ENCODE assay signal across 12 cellular contexts in the genomic region with DNA sequence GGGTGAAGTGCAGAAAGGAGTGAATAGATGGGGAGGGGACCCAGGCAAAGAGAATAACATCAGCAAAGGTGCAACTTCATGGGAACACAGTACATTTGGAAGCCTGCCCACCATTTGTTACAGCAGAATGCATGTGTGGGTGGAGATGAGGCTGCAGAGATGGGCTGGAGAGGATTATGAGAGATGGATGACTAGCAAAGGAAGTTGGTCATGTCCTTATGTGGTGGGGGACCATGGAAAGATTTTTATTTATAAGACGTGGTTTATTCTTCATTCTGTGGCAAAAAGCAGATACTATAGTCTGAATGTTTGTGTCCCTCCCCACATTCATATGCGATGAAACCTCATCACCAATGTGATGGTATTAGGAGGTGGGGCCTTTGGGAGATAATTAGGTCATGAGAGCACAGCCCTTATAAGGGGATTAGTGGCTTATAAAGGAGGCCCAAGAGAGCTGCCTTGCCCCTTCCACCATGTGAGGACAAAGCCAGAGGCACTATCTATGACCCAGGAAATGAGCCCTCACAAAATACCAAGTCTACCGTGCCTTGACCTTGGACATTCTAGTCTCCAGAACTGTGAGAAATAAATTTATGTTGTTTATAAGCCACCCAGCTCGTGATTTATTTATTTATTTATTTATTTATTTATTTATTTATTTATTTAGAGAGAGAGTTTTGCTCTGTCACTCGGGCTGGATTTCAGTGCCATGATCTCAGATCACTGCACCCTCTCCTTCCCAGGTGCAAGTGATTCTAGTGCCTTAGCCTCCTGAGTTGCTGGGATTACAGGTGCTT.
A peak's percentile ranks its signal among the peaks of the same experiment; 100 is the strongest.
DNase-seq lines count a peak whose midpoint lies in the region; ATAC-seq, FAIRE-seq and TF ChIP-seq lines count a peak whose summit lies in the region.
"Had no signal": no experiment of that assay in that cellular context is flagged by ENCODE, and none has a peak within 500 bp of the region (broad histone marks: within the 10 kb centered on the region; RNA-seq: fewer than 3 reads in every experiment).

No MANE protein-coding gene starts in this region.

- H3K4me3 ChIP-seq in bronchial epithelial cell (ENCODE audit: low read depth, low read length): no peak overlapping the region
- no peak overlapping the region for H3K4me3 ChIP-seq in suprapubic skin

- ATAC-seq in left colon (no peak), GM18868 (IDR thresholded peaks at IDR 0.05; ENCODE audit: unreplicated experiment) (no peak)
- ATAC-seq: Panc1 had no signal

- WGBS in suprapubic skin: 91% methylated on average over 5 of the region's 5 CpGs

- in situ Hi-C loops in Caki2 (cut with HindIII; ENCODE audit: low pct_unique_long_range_greater_than_20kb, low sequenced_read_pairs): loop anchor here (25.0 kb wide), 1 partner anchor 879 kb away; no protein-coding TSS in a partner anchor

- peaks cover 20% of the 10 kb centered on the region for H3K4me1 ChIP-seq in suprapubic skin

- no peak overlapping the region for H3K27ac ChIP-seq in suprapubic skin

- peak; percentile 23 for FAIRE-seq in bronchial epithelial cell (lab: Jason Lieb, UNC)
- FAIRE-seq: endothelial cell of umbilical vein, keratinocyte had no signal

- H3K36me3 ChIP-seq in bronchial epithelial cell (ENCODE audit: control insufficient read depth, insufficient read depth, low read length) (no peaks in the 10 kb centered on the region), suprapubic skin (no peaks in the 10 kb centered on the region)

- no peak for TF ChIP-seq POLR2A in suprapubic skin (IDR thresholded peaks at IDR 0.05)

- no peak for TF ChIP-seq CTCF in bronchial epithelial cell (IDR thresholded peaks at IDR 0.05; ENCODE audit: insufficient read depth, low read length, severe bottlenecking)
- TF ChIP-seq CTCF in suprapubic skin (IDR thresholded peaks at IDR 0.05): no peak

- peak; percentile 25 for DNase-seq in Caki2 (ENCODE audit: low read depth)
- peak; percentile 93 for DNase-seq in HT1080 (ENCODE audit: low read depth)
- peak; percentile 54 for DNase-seq in bronchial epithelial cell (ENCODE audit: low read depth)
- peak; percentile 22 for DNase-seq in renal cortical epithelial cell (ENCODE audit: low read depth)
- DNase-seq in left colon: no peak
- DNase-seq in suprapubic skin (ENCODE audit: low spot score in 2 of 2): no peak
- DNase-seq: head of caudate nucleus, T-helper 1 cell had no signal

- H3K27me3 ChIP-seq in bronchial epithelial cell (ENCODE audit: control insufficient read depth, insufficient read depth, low read length) (no peaks in the 10 kb centered on the region), suprapubic skin (no peaks in the 10 kb centered on the region)

- no peak for TF ChIP-seq EP300 in suprapubic skin (IDR thresholded peaks at IDR 0.05)

- no peaks in the 10 kb centered on the region for H3K9me3 ChIP-seq in suprapubic skin

- intact Hi-C loops in left colon (cut with DNase I, micrococcal nuclease): no loop called here

Comparison
In these comparisons a context has a peak if more than half of its experiments do, and no peak if none do; other contexts are left out.
1. DNase-seq: peak in Caki2 (single experiment), HT1080 (single experiment), bronchial epithelial cell (single experiment) and renal cortical epithelial cell (single experiment); none in left colon (0 of 2) and suprapubic skin (0 of 2).